Comparison of ENCODE assay signal across 1 cellular context in genomic region chr17:40358323-40359038, GRCh38.
A peak's percentile ranks its signal among the peaks of the same experiment; 100 is the strongest.
TF ChIP-seq lines count a peak whose summit lies in the region.

No MANE protein-coding gene starts in this region.

TF ChIP-seq in K562, 482 proteins besides CTCF, POLR2A, EP300 and RAD21 (continued from another document):
- no peak for TF ChIP-seq MBD1 (CRISPR knock-in tag; IDR thresholded peaks at IDR 0.05)
- peak; percentile 83; the same call in 1 of the 2 replicates for TF ChIP-seq STAG1 (CRISPR knock-in tag; IDR thresholded peaks at IDR 0.05; ENCODE audit: borderline replicate concordance)
- TF ChIP-seq SRSF7 (optimal IDR thresholded peaks at IDR 0.05; ENCODE audit: low read depth, low read length): no peak
- TF ChIP-seq U2AF1 (optimal IDR thresholded peaks at IDR 0.05; ENCODE audit: low read depth, low read length): no peak
- TF ChIP-seq ZNF41 (CRISPR knock-in tag; conservative IDR thresholded peaks at IDR 0.05): no peak
- no peak for TF ChIP-seq ZNF695 (CRISPR knock-in tag; IDR thresholded peaks at IDR 0.05)
- TF ChIP-seq STAT6 (CRISPR knock-in tag; IDR thresholded peaks at IDR 0.05): no peak
- no peak for TF ChIP-seq SMAD1 (IDR thresholded peaks at IDR 0.05; ENCODE audit: low read depth, low read length, partially characterized antibody)
- TF ChIP-seq PHF20 (IDR thresholded peaks at IDR 0.05; ENCODE audit: partially characterized antibody): no peak
- no peak for TF ChIP-seq TEAD2 (tag; IDR thresholded peaks at IDR 0.05)
- no peak for TF ChIP-seq ZNF75A (CRISPR knock-in tag; IDR thresholded peaks at IDR 0.05)
- TF ChIP-seq FOXK1 (CRISPR knock-in tag; IDR thresholded peaks at IDR 0.05; ENCODE audit: borderline replicate concordance): no peak
- TF ChIP-seq SRSF3 (IDR thresholded peaks at IDR 0.05; ENCODE audit: insufficient read depth, low read length): no peak
- no peak for TF ChIP-seq MAFF (IDR thresholded peaks at IDR 0.05; ENCODE audit: low read length)
- no peak for TF ChIP-seq ZNF277 (CRISPR knock-in tag; IDR thresholded peaks at IDR 0.05; ENCODE audit: borderline replicate concordance)
- no peak for TF ChIP-seq NUFIP1 (IDR thresholded peaks at IDR 0.05; ENCODE audit: partially characterized antibody)
- TF ChIP-seq FOXJ2 (tag; IDR thresholded peaks at IDR 0.05): no peak
- 0 out of 2 replicates have a peak, but pooled peaks have one; percentile 37 for TF ChIP-seq GATAD2A (IDR thresholded peaks at IDR 0.05)
- no peak for TF ChIP-seq ZNF407 (IDR thresholded peaks at IDR 0.05; ENCODE audit: low read depth)
- no peak for TF ChIP-seq ZNF609 (CRISPR knock-in tag; IDR thresholded peaks at IDR 0.05; ENCODE audit: borderline replicate concordance)
- TF ChIP-seq TAL1 (IDR thresholded peaks at IDR 0.05): no peak
- peak; percentile 98 for TF ChIP-seq LARP7 (IDR thresholded peaks at IDR 0.05)
- TF ChIP-seq ZNF395 (CRISPR knock-in tag; IDR thresholded peaks at IDR 0.05): no peak
- TF ChIP-seq ZNF511 (CRISPR knock-in tag; IDR thresholded peaks at IDR 0.05): no peak
